In genomic region chr14:22770481-22771187, GRCh38 we compare ENCODE assay signal across 21 cellular contexts. TPM values are rescaled to one million over a fixed set of nuclear protein-coding genes. Genes with fewer than 3 reads are reported as not detected.
DNase-seq lines count a peak whose midpoint lies in the region; ATAC-seq and TF ChIP-seq lines count a peak whose summit lies in the region.
"Had no signal": no experiment of that assay in that cellular context is flagged by ENCODE, and none has a peak within 500 bp of the region (broad histone marks: within the 10 kb centered on the region; RNA-seq: fewer than 3 reads in every experiment).

No MANE protein-coding gene starts in this region.

- intact Hi-C loops in dorsolateral prefrontal cortex (cut with DNase I) = no loop called here

- H3K27me3 Mint-ChIP-seq in activated naive CD4-positive, alpha-beta T cell treated with anti-CD3 and anti-CD28 coated beads, Interleukin-2, amount 50 U/mL, for 24 hours = no peaks in the 10 kb centered on the region
- no peaks in the 10 kb centered on the region for H3K27me3 Mint-ChIP-seq in activated naive CD4-positive, alpha-beta T cell treated with anti-CD3 and anti-CD28 coated beads, Interleukin-2, amount 10 ng/mL, durations not matched to agents 7 days and 5 days
- peaks cover 13% of the 10 kb centered on the region for H3K27me3 Mint-ChIP-seq in endothelial cell (ENCODE audit: unreplicated experiment)
- no peaks in the 10 kb centered on the region for H3K27me3 Mint-ChIP-seq in stimulated activated memory B cell treated with anti-CD40 and anti-IgM and Interleukin-4, amounts not matched to agents 10 μg/mL and 1 μg/mL and 100 μg/mL, for 72 hours

- peaks cover 35% of the 10 kb centered on the region for H3K36me3 Mint-ChIP-seq in activated naive CD4-positive, alpha-beta T cell treated with anti-CD3 and anti-CD28 coated beads, Interleukin-2, amount 50 U/mL, for 24 hours
- peaks cover 72% of the 10 kb centered on the region for H3K36me3 Mint-ChIP-seq in activated naive CD4-positive, alpha-beta T cell treated with anti-CD3 and anti-CD28 coated beads, Interleukin-2, amount 10 ng/mL, durations not matched to agents 7 days and 5 days
- peaks cover 45% of the 10 kb centered on the region for H3K36me3 Mint-ChIP-seq in endothelial cell (ENCODE audit: low read depth, unreplicated experiment)
- H3K36me3 Mint-ChIP-seq in stimulated activated memory B cell treated with anti-CD40 and anti-IgM and Interleukin-4, amounts not matched to agents 10 μg/mL and 1 μg/mL and 100 μg/mL, for 72 hours = peaks cover 59% of the 10 kb centered on the region

- H3K4me3 ChIP-seq in dorsolateral prefrontal cortex = no peak overlapping the region
- H3K4me3 ChIP-seq: MG63, SJSA1 had no signal

- no peak for DNase-seq in activated naive CD4-positive, alpha-beta T cell treated with anti-CD3 and anti-CD28 coated beads, Interleukin-2, amount 10 ng/mL, durations not matched to agents 7 days and 5 days
- DNase-seq in endothelial cell (ENCODE audit: low spot score) = no peak
- DNase-seq in dorsolateral prefrontal cortex = no peak
- no peak for DNase-seq in NCI-H128 (lab: John Stamatoyannopoulos, UW; ENCODE audit: unreplicated experiment)
- DNase-seq: KBM-7, MG63, NCI-H1048, NCI-H1417 treated with DMSO at 0.1 percent for 48 hours, NCI-H1694 treated with DMSO at 0.1 percent for 48 hours, NCI-H2081, NCI-H2227 treated with DMSO at 0.1 percent for 48 hours, NCI-H526 treated with DMSO at 0.1 percent for 48 hours, Right ventricle myocardium superior, RPMI8226 had no signal

- peak overlapping the region; percentile 35 for H3K27ac Mint-ChIP-seq in activated naive CD4-positive, alpha-beta T cell treated with anti-CD3 and anti-CD28 coated beads, Interleukin-2, amount 50 U/mL, for 24 hours
- H3K27ac Mint-ChIP-seq in activated naive CD4-positive, alpha-beta T cell treated with anti-CD3 and anti-CD28 coated beads, Interleukin-2, amount 10 ng/mL, durations not matched to agents 7 days and 5 days = no peak overlapping the region
- no peak overlapping the region for H3K27ac Mint-ChIP-seq in endothelial cell (ENCODE audit: unreplicated experiment)
- no peak overlapping the region for H3K27ac Mint-ChIP-seq in stimulated activated memory B cell treated with anti-CD40 and anti-IgM and Interleukin-4, amounts not matched to agents 10 μg/mL and 1 μg/mL and 100 μg/mL, for 72 hours

- H3K9me3 Mint-ChIP-seq in activated naive CD4-positive, alpha-beta T cell treated with anti-CD3 and anti-CD28 coated beads, Interleukin-2, amount 50 U/mL, for 24 hours = no peaks in the 10 kb centered on the region
- H3K9me3 Mint-ChIP-seq in activated naive CD4-positive, alpha-beta T cell treated with anti-CD3 and anti-CD28 coated beads, Interleukin-2, amount 10 ng/mL, durations not matched to agents 7 days and 5 days = no peaks in the 10 kb centered on the region
- no peaks in the 10 kb centered on the region for H3K9me3 Mint-ChIP-seq in endothelial cell (ENCODE audit: unreplicated experiment)
- H3K9me3 Mint-ChIP-seq in stimulated activated memory B cell treated with anti-CD40 and anti-IgM and Interleukin-4, amounts not matched to agents 10 μg/mL and 1 μg/mL and 100 μg/mL, for 72 hours = no peaks in the 10 kb centered on the region

- TF ChIP-seq CTCF in VCaP (conservative IDR thresholded peaks at IDR 0.05) (no peak), endothelial cell (IDR thresholded peaks at IDR 0.05; ENCODE audit: unreplicated experiment) (no peak), dorsolateral prefrontal cortex (IDR thresholded peaks at IDR 0.05 in 54 of 56, conservative IDR thresholded peaks at IDR 0.05 in 2 of 56; ENCODE audit: low read depth in 1 of 56, partially characterized antibody in 56 of 56) (no peak)

- no peak for ATAC-seq in stimulated activated memory B cell treated with anti-CD40 and anti-IgM and Interleukin-4, amounts not matched to agents 10 μg/mL and 1 μg/mL and 100 μg/mL, for 72 hours
- ATAC-seq in GM21381 (IDR thresholded peaks at IDR 0.05; ENCODE audit: unreplicated experiment) = no peak

- peak overlapping the region; percentile 26; the same call in 1 of the 2 replicates for H3K27ac ChIP-seq in VCaP
- H3K27ac ChIP-seq in dorsolateral prefrontal cortex = peak overlapping the region in 4 of 59 donors; percentile 9 to 30 (median 24)
- H3K27ac ChIP-seq: C4-2B, HL-60, SJSA1 had no signal

- peaks cover 30% of the 10 kb centered on the region for H3K4me1 Mint-ChIP-seq in activated naive CD4-positive, alpha-beta T cell treated with anti-CD3 and anti-CD28 coated beads, Interleukin-2, amount 50 U/mL, for 24 hours
- peaks cover 28% of the 10 kb centered on the region for H3K4me1 Mint-ChIP-seq in activated naive CD4-positive, alpha-beta T cell treated with anti-CD3 and anti-CD28 coated beads, Interleukin-2, amount 10 ng/mL, durations not matched to agents 7 days and 5 days
- peaks cover 20% of the 10 kb centered on the region for H3K4me1 Mint-ChIP-seq in endothelial cell (ENCODE audit: unreplicated experiment)
- peaks cover 34% of the 10 kb centered on the region for H3K4me1 Mint-ChIP-seq in stimulated activated memory B cell treated with anti-CD40 and anti-IgM and Interleukin-4, amounts not matched to agents 10 μg/mL and 1 μg/mL and 100 μg/mL, for 72 hours

- CTCF ChIA-PET in activated naive CD4-positive, alpha-beta T cell treated with anti-CD3 and anti-CD28 coated beads, Interleukin-2, amount 10 ng/mL, durations not matched to agents 7 days and 5 days (lab: Charles Lee) = no interaction called here

- no peaks in the 10 kb centered on the region for H3K27me3 ChIP-seq in dorsolateral prefrontal cortex
- H3K27me3 ChIP-seq: MG63, SJSA1 had no signal

- H3K4me3 Mint-ChIP-seq in activated naive CD4-positive, alpha-beta T cell treated with anti-CD3 and anti-CD28 coated beads, Interleukin-2, amount 50 U/mL, for 24 hours = no peak overlapping the region
- no peak overlapping the region for H3K4me3 Mint-ChIP-seq in activated naive CD4-positive, alpha-beta T cell treated with anti-CD3 and anti-CD28 coated beads, Interleukin-2, amount 10 ng/mL, durations not matched to agents 7 days and 5 days
- H3K4me3 Mint-ChIP-seq in endothelial cell (ENCODE audit: unreplicated experiment) = peak overlapping the region; percentile 47
- H3K4me3 Mint-ChIP-seq in stimulated activated memory B cell treated with anti-CD40 and anti-IgM and Interleukin-4, amounts not matched to agents 10 μg/mL and 1 μg/mL and 100 μg/mL, for 72 hours = no peak overlapping the region

RNA-seq across cellular contexts. Expression of gene OXA1L, which starts 4.1 kb away (rescaled TPM):
- total RNA-seq in endothelial cell (ENCODE audit: unreplicated experiment) (168 TPM), dorsolateral prefrontal cortex (10 to 100 TPM; 33.8 to 82.0 (median 55.8) TPM)

RNA-seq across cellular contexts. Expression of gene SLC7A7, which starts 44.6 kb away (rescaled TPM):
- 15.0 TPM for total RNA-seq in endothelial cell (ENCODE audit: unreplicated experiment)
- 10 to 100 TPM in 4 of 120 experiments, 1 to 10 TPM in 115, under 1 TPM in 1; 1.00 to 12.6 (median 3.5) TPM for total RNA-seq in dorsolateral prefrontal cortex

RNA-seq across cellular contexts. Expression of gene MRPL52, which starts 59.1 kb away (rescaled TPM):
- total RNA-seq in endothelial cell (ENCODE audit: unreplicated experiment) = 126 TPM
- total RNA-seq in dorsolateral prefrontal cortex = 10 to 100 TPM; 37.4 to 83.2 (median 56.3) TPM
